In genomic region chr10:111076191-111076681, GRCh38 we compare ENCODE assay signal across 8 cellular contexts. TPM values are rescaled to one million over a fixed set of nuclear protein-coding genes. Genes with fewer than 3 reads are reported as not detected.
A peak's percentile ranks its signal among the peaks of the same experiment; 100 is the strongest.
DNase-seq lines count a peak whose midpoint lies in the region; ATAC-seq and TF ChIP-seq lines count a peak whose summit lies in the region.

No MANE protein-coding gene starts in this region.

- H3K9me3 Mint-ChIP-seq in activated CD4-positive, alpha-beta memory T cell treated with anti-CD3 and anti-CD28 coated beads for 36 hours, result no peaks in the 10 kb centered on the region
- no peaks in the 10 kb centered on the region for H3K9me3 Mint-ChIP-seq in stimulated activated naive CD8-positive, alpha-beta T cell treated with anti-CD3 and anti-CD28 coated beads, Interleukin-15, Interleukin-2, amounts not matched to agents 100 ng/mL and 50 ng/mL, for 24 hours

- H3K4me3 Mint-ChIP-seq in activated CD4-positive, alpha-beta memory T cell treated with anti-CD3 and anti-CD28 coated beads for 36 hours, result peak overlapping the region; percentile 65
- H3K4me3 Mint-ChIP-seq in stimulated activated naive CD8-positive, alpha-beta T cell treated with anti-CD3 and anti-CD28 coated beads, Interleukin-15, Interleukin-2, amounts not matched to agents 100 ng/mL and 50 ng/mL, for 24 hours, result peak overlapping the region; percentile 76

- TF ChIP-seq CTCF in AG04449 (IDR thresholded peaks at IDR 0.05; ENCODE audit: insufficient read depth, low read length, missing control alignments), result peak; percentile 90
- TF ChIP-seq CTCF in GM13977 (IDR thresholded peaks at IDR 0.05; ENCODE audit: extremely low read depth, insufficient read depth, missing control alignments), result peak; percentile 92
- TF ChIP-seq CTCF in epithelial cell of esophagus (IDR thresholded peaks at IDR 0.05; ENCODE audit: insufficient read depth, low read depth, low read length, missing control alignments), result peak; percentile 70

- DNase-seq in AG04449 (ENCODE audit: low read depth, low spot score) (no peak), GM13977 (ENCODE audit: low spot score) (peak; percentile 86), NCI-H2227 (lab: John Stamatoyannopoulos, UW; ENCODE audit: unreplicated experiment) (peak; percentile 77), epithelial cell of esophagus (ENCODE audit: low read depth) (peak; percentile 51), mucosa of gallbladder (ENCODE audit: low spot score) (peak; percentile 72)
- DNase-seq in activated CD4-positive, alpha-beta memory T cell treated with anti-CD3 and anti-CD28 coated beads for 36 hours, result peak; percentile 70

- intact Hi-C loops in activated CD4-positive, alpha-beta memory T cell treated with anti-CD3 and anti-CD28 coated beads for 36 hours (cut with micrococcal nuclease), result loop anchor here (2.0 to 10.0 kb wide), 4 partner anchors 131 to 1059 kb away; no protein-coding TSS in a partner anchor

- CTCF ChIA-PET in AG04449 (lab: Yijun Ruan, JAX), result interaction anchor here (0.7 to 3.8 kb wide), 18 partner anchors 9 to 1240 kb away, joined by 3 to 18 read pairs (median 4); no protein-coding TSS in a partner anchor
- CTCF ChIA-PET in activated CD4-positive, alpha-beta memory T cell treated with anti-CD3 and anti-CD28 coated beads for 36 hours (lab: Charles Lee), result interaction anchor here (0.7 to 2.8 kb wide), 16 partner anchors 10 to 523 kb away, joined by 3 to 29 read pairs (median 4); no protein-coding TSS in a partner anchor

- in situ Hi-C loops in GM13977 (cut with MboI; ENCODE audit: low pct_unique_long_range_greater_than_20kb, low sequenced_read_pairs, unreplicated experiment), result no loop called here

- H3K36me3 Mint-ChIP-seq in activated CD4-positive, alpha-beta memory T cell treated with anti-CD3 and anti-CD28 coated beads for 36 hours, result peaks cover 3% of the 10 kb centered on the region
- peaks cover 8% of the 10 kb centered on the region for H3K36me3 Mint-ChIP-seq in stimulated activated naive CD8-positive, alpha-beta T cell treated with anti-CD3 and anti-CD28 coated beads, Interleukin-15, Interleukin-2, amounts not matched to agents 100 ng/mL and 50 ng/mL, for 24 hours (ENCODE audit: low read depth)

- peak; percentile 55 for ATAC-seq in HG02943 (IDR thresholded peaks at IDR 0.05; ENCODE audit: low read depth, unreplicated experiment)

- H3K4me3 ChIP-seq in AG04449 (ENCODE audit: low read depth, low read length) (peak overlapping the region; percentile 49), epithelial cell of esophagus (ENCODE audit: low read length) (peak overlapping the region; percentile 38)

- peaks cover 11% of the 10 kb centered on the region for H3K4me1 Mint-ChIP-seq in activated CD4-positive, alpha-beta memory T cell treated with anti-CD3 and anti-CD28 coated beads for 36 hours (ENCODE audit: low read depth)
- peaks cover 7% of the 10 kb centered on the region for H3K4me1 Mint-ChIP-seq in stimulated activated naive CD8-positive, alpha-beta T cell treated with anti-CD3 and anti-CD28 coated beads, Interleukin-15, Interleukin-2, amounts not matched to agents 100 ng/mL and 50 ng/mL, for 24 hours (ENCODE audit: low read depth)

- H3K27ac Mint-ChIP-seq in activated CD4-positive, alpha-beta memory T cell treated with anti-CD3 and anti-CD28 coated beads for 36 hours, result no peak overlapping the region
- no peak overlapping the region for H3K27ac Mint-ChIP-seq in stimulated activated naive CD8-positive, alpha-beta T cell treated with anti-CD3 and anti-CD28 coated beads, Interleukin-15, Interleukin-2, amounts not matched to agents 100 ng/mL and 50 ng/mL, for 24 hours

- POLR2A ChIA-PET in AG04449 (lab: Yijun Ruan, JAX), result no interaction called here
- POLR2A ChIA-PET in activated CD4-positive, alpha-beta memory T cell treated with anti-CD3 and anti-CD28 coated beads for 36 hours (lab: Charles Lee), result no interaction called here

- H3K27me3 Mint-ChIP-seq in activated CD4-positive, alpha-beta memory T cell treated with anti-CD3 and anti-CD28 coated beads for 36 hours, result peaks cover 56% of the 10 kb centered on the region
- H3K27me3 Mint-ChIP-seq in stimulated activated naive CD8-positive, alpha-beta T cell treated with anti-CD3 and anti-CD28 coated beads, Interleukin-15, Interleukin-2, amounts not matched to agents 100 ng/mL and 50 ng/mL, for 24 hours, result peaks cover 72% of the 10 kb centered on the region

RNA-seq across cellular contexts. Expression of gene ADRA2A, which starts 0.6 kb away (rescaled TPM):
- not detected for total RNA-seq in activated CD4-positive, alpha-beta memory T cell treated with anti-CD3 and anti-CD28 coated beads for 36 hours
- 346 TPM for total RNA-seq in mucosa of gallbladder

Comparison
In these comparisons a context has a peak if more than half of its experiments do, and no peak if none do; other contexts are left out.
1. RNA of gene ADRA2A, which starts 0.6 kb away (total RNA-seq): 346 TPM in mucosa of gallbladder (single experiment); not detected in activated CD4-positive, alpha-beta memory T cell treated with anti-CD3 and anti-CD28 coated beads for 36 hours; every median in the first group is over 100 times any median in the second.
2. Peak in every context shown above with its lines, with median percentiles within 50 percentile points of each other: CTCF ChIP-seq.